Comparison of ENCODE assay signal across 8 cellular contexts in the genomic region with DNA sequence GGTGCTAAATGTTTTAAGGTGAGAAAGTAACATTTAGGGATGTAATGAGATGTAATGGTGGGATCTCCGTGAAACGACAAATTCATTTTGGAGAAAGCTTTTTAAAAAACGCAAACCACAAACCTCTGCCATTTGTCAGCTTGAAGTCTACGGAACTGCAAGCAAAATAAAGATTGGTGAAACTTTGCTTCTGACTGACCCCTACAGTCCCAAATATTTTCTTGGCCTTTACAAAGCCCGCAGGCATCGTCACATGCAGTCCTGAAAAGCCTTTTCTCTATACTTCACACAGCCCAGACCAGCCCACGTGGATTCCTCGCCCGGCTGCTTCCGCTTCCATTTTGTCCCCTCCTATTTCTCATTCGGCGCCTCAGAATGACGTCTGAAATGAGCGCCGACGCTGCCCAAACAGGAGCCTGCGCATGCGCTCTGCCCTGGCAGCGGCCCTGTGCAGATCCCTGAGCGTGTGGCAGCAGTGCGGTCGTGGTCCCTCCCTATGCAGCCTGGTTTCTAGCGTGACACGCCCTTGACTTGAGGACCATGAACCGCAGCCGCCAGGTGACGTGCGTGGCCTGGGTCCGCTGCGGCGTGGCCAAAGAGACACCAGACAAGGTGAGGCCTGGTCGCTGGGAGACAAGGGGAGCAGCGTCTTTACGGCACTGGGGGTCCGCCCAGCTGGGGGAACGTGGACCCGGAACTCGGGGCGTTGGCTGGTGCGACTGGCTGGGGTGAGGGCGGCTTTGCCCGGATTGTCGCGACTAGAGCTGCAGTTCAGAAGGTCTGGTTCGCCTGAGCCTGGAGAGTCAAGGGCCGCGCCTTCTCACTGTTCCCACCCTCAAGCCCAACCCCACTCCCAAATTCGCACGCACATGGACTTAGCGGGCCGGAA. TPM values are rescaled to one million over a fixed set of nuclear protein-coding genes. Genes with fewer than 3 reads are reported as not detected.
DNase-seq lines count a peak whose midpoint lies in the region; ATAC-seq and TF ChIP-seq lines count a peak whose summit lies in the region.

A gene (plus strand): TSS at position 440 of the 889 bp plus-strand sequence. CDS start 101 bp downstream, at position 541.

- H3K4me3 Mint-ChIP-seq in activated CD4-positive, alpha-beta T cell treated with anti-CD3 and anti-CD28 coated beads, Interleukin-2, amount 10 ng/mL, durations not matched to agents 24 days and 14 days, result peak within 1 kb of the TSS; percentile 93

- no peaks in the 10 kb centered on the region for H3K9me3 ChIP-seq in BLaER1 treated with 17β-estradiol and CSF1 and Interleukin-3, amounts not matched to agents 10 nM and 100 nM (replicated peaks in 1 of 11)

- peak within 1 kb of the TSS; percentile 92 for H3K27ac Mint-ChIP-seq in activated CD4-positive, alpha-beta T cell treated with anti-CD3 and anti-CD28 coated beads, Interleukin-2, amount 10 ng/mL, durations not matched to agents 24 days and 14 days

- peaks cover 34% of the 10 kb centered on the region for H3K36me3 Mint-ChIP-seq in activated CD4-positive, alpha-beta T cell treated with anti-CD3 and anti-CD28 coated beads, Interleukin-2, amount 10 ng/mL, durations not matched to agents 24 days and 14 days (ENCODE audit: low read depth)

- H4K20me1 ChIP-seq in BLaER1 treated with 17β-estradiol and CSF1 and Interleukin-3, amounts not matched to agents 10 nM and 100 nM, result peaks cover 0 to 26% (median 0%) of the 10 kb centered on the region in 11 experiments; a peak in 4 of 22 replicates

- TF ChIP-seq CTCF in coronary artery (IDR thresholded peaks at IDR 0.05), result no peak

- H3K27me3 ChIP-seq in BLaER1 treated with 17β-estradiol and CSF1 and Interleukin-3, amounts not matched to agents 10 nM and 100 nM, result no peaks in the 10 kb centered on the region

- H3K9me3 Mint-ChIP-seq in activated CD4-positive, alpha-beta T cell treated with anti-CD3 and anti-CD28 coated beads, Interleukin-2, amount 10 ng/mL, durations not matched to agents 24 days and 14 days, result peaks cover 7% of the 10 kb centered on the region

- peaks cover 2% of the 10 kb centered on the region for H3K27me3 Mint-ChIP-seq in activated CD4-positive, alpha-beta T cell treated with anti-CD3 and anti-CD28 coated beads, Interleukin-2, amount 10 ng/mL, durations not matched to agents 24 days and 14 days

- H3K27ac ChIP-seq in BLaER1 treated with 17β-estradiol and CSF1 and Interleukin-3, amounts not matched to agents 10 nM and 100 nM, result peak within 1 kb of the TSS; percentile 73 to 92 (median 87)
- H3K27ac ChIP-seq in coronary artery, result peak within 1 kb of the TSS; percentile 72

- H3K4me1 ChIP-seq in BLaER1 treated with 17β-estradiol and CSF1 and Interleukin-3, amounts not matched to agents 10 nM and 100 nM, result peaks cover 22 to 25% (median 23%) of the 10 kb centered on the region in 10 experiments

- DNase-seq in NCI-H526 treated with DMSO at 0.1 percent for 48 hours (lab: John Stamatoyannopoulos, UW), result peak; percentile 74
- DNase-seq in activated CD4-positive, alpha-beta T cell treated with anti-CD3 and anti-CD28 coated beads, Interleukin-2, amount 10 ng/mL, durations not matched to agents 24 days and 14 days, result peak; percentile 99
- peak; percentile 95 for DNase-seq in coronary artery (ENCODE audit: low spot score)
- DNase-seq in left colon, result peak; percentile 95 to 98
- peak; percentile 93 to 94 for DNase-seq in stimulated activated CD4-positive, alpha-beta T cell treated with anti-CD3 and anti-CD28 coated beads, Interleukin-1b, Interleukin-23, amount 100 ng/mL, for 4 hours (ENCODE audit: low read depth in 2 of 2)

- ATAC-seq in GM19328 (IDR thresholded peaks at IDR 0.05; ENCODE audit: unreplicated experiment) (peak; percentile 89), HG03469 (IDR thresholded peaks at IDR 0.05; ENCODE audit: unreplicated experiment) (peak; percentile 84), left colon (peak; percentile 94)

- H3K4me2 ChIP-seq in BLaER1 treated with 17β-estradiol and CSF1 and Interleukin-3, amounts not matched to agents 10 nM and 100 nM, result peak within 1 kb of the TSS; percentile 78 to 98 (median 90)

- H3K9ac ChIP-seq in BLaER1 treated with 17β-estradiol and CSF1 and Interleukin-3, amounts not matched to agents 10 nM and 100 nM, result peak within 1 kb of the TSS; percentile 83 to 95 (median 91)

- H3K4me1 Mint-ChIP-seq in activated CD4-positive, alpha-beta T cell treated with anti-CD3 and anti-CD28 coated beads, Interleukin-2, amount 10 ng/mL, durations not matched to agents 24 days and 14 days, result peaks cover 26% of the 10 kb centered on the region

- peak within 1 kb of the TSS; percentile 81 to 97 (median 90) for H3K4me3 ChIP-seq in BLaER1 treated with 17β-estradiol and CSF1 and Interleukin-3, amounts not matched to agents 10 nM and 100 nM
- peak within 1 kb of the TSS; percentile 86 for H3K4me3 ChIP-seq in coronary artery

- intact Hi-C loops in activated CD4-positive, alpha-beta T cell treated with anti-CD3 and anti-CD28 coated beads, Interleukin-2, amount 10 ng/mL, durations not matched to agents 24 days and 14 days (cut with micrococcal nuclease), result loop anchor here (1.0 to 5.0 kb wide), 5 partner anchors 76 to 829 kb away; a partner anchor contains a TSS
- intact Hi-C loops in left colon (cut with DNase I, micrococcal nuclease), result no loop called here

- peaks cover 26 to 37% (median 31%) of the 10 kb centered on the region in 11 experiments for H3K36me3 ChIP-seq in BLaER1 treated with 17β-estradiol and CSF1 and Interleukin-3, amounts not matched to agents 10 nM and 100 nM

RNA-seq across cellular contexts. Expression of the gene that starts here (rescaled TPM):
- 56.3 and 63.2 TPM in 2 replicates for total RNA-seq in activated CD4-positive, alpha-beta T cell treated with anti-CD3 and anti-CD28 coated beads, Interleukin-2, amount 10 ng/mL, durations not matched to agents 24 days and 14 days
- total RNA-seq in left colon, result 10 to 100 TPM; 19.1 to 20.6 TPM

Comparison
In these comparisons a context has a peak if more than half of its experiments do, and no peak if none do; other contexts are left out.
1. Peak in every context shown above with its lines: DNase-seq, ATAC-seq, H3K4me3 ChIP-seq and H3K27ac ChIP-seq.